Comparison of ENCODE assay signal across 22 cellular contexts in genomic region chr7:45986355-45987298, GRCh38.
DNase-seq lines count a peak whose midpoint lies in the region; ATAC-seq, FAIRE-seq and TF ChIP-seq lines count a peak whose summit lies in the region.
"Had no signal": no experiment of that assay in that cellular context is flagged by ENCODE, and none has a peak within 500 bp of the region (broad histone marks: within the 10 kb centered on the region; RNA-seq: fewer than 3 reads in every experiment).

No MANE protein-coding gene starts in this region.

- peak overlapping the region; percentile 16 for H2AK9ac ChIP-seq in IMR-90 (replicated peaks; ENCODE audit: low read depth, low read length, poor library complexity)

- DNase-seq in A549 (ENCODE audit: low read depth in 1 of 2, low spot score in 1 of 2) = no peak
- DNase-seq in IMR-90 = no peak
- peak; percentile 66 for DNase-seq in esophagus muscularis mucosa (ENCODE audit: extremely low spot score)
- DNase-seq in trophoblast cell = peak; percentile 56 to 71
- DNase-seq in GM03348 (ENCODE audit: low spot score) = no peak
- DNase-seq in NCI-H2081 (lab: John Stamatoyannopoulos, UW) = no peak
- DNase-seq: BE2C, COR-L47, DMS 273 treated with DMSO at 0.1 percent for 48 hours, DMS79 treated with DMSO at 0.1 percent for 48 hours, H7, NCI-H1105, NCI-H146, NCI-H2029, NCI-H774, OCI-M1, SJCRH30 had no signal

- WGBS in A549 (ENCODE audit: missing lambda C conversion rate) = 94% methylated on average over 17 of the region's 17 CpGs
- WGBS in IMR-90 (ENCODE audit: extremely low coverage in 2 of 2, insufficient read length in 1 of 2), 2 experiments = 93% methylated on average over 8 of the region's 17 CpGs; no CpG with 5 or more reads in 1 of the 2 experiments
- WGBS in esophagus muscularis mucosa = 91% methylated on average over 17 of the region's 17 CpGs
- WGBS in trophoblast cell (ENCODE audit: extremely low coverage, insufficient coverage, insufficient read length) = no CpG with 5 or more reads among the region's 17 CpGs

- H3K27ac ChIP-seq in A549 (peak overlapping the region; percentile 27 to 63; a peak in 5 of 6 replicates), IMR-90 (ENCODE audit: insufficient read depth, low read length) (no peak overlapping the region), esophagus muscularis mucosa (replicated peaks in 1 of 4) (no peak overlapping the region), trophoblast cell (ENCODE audit: low read depth, low read length) (no peak overlapping the region)
- H3K27ac ChIP-seq: HL-60, KMS-11, SJCRH30 had no signal

- CTCF ChIA-PET in A549 (lab: Yijun Ruan, JAX) = interaction anchor here (0.6 to 2.3 kb wide), 3 partner anchors 64 to 85 kb away, joined by 3 to 9 read pairs (median 3); partner anchors contain the start of gene IGFBP3
- CTCF ChIA-PET in IMR-90 (lab: Yijun Ruan, JAX) = interaction anchor here (0.7 to 1.2 kb wide), 2 partner anchors 16 to 18 kb away, joined by 3 read pairs; no protein-coding TSS in a partner anchor

- no peak for TF ChIP-seq EP300 in A549 (IDR thresholded peaks at IDR 0.05)
- TF ChIP-seq EP300 in esophagus muscularis mucosa (IDR thresholded peaks at IDR 0.05) = no peak

- H2BK120ac ChIP-seq in IMR-90 (ENCODE audit: low read depth, low read length) (peak overlapping the region; percentile 49), trophoblast cell (ENCODE audit: insufficient read depth, low read length, poor library complexity) (no peak overlapping the region)

- H4K8ac ChIP-seq in IMR-90 (ENCODE audit: low read depth in 2 of 2, low read length in 2 of 2) = peak overlapping the region; percentile 30 to 63; a peak in 3 of 4 replicates
- H4K8ac ChIP-seq in trophoblast cell (ENCODE audit: low read depth, low read length) = no peak overlapping the region

- FAIRE-seq in A549 (lab: Jason Lieb, UNC) = no peak
- FAIRE-seq: A204.1, GM12878 had no signal

- peaks cover 2% of the 10 kb centered on the region for H3K79me2 ChIP-seq in trophoblast cell (ENCODE audit: control insufficient read depth, insufficient read depth, low read length, poor library complexity)

- H2BK20ac ChIP-seq in IMR-90 (ENCODE audit: low read depth, low read length) = peak overlapping the region; percentile 51

- dilution Hi-C loops in IMR-90 (cut with HindIII; ENCODE audit: low sequenced_read_pairs, unreplicated experiment) = no loop called here

- no peaks in the 10 kb centered on the region for H4K20me1 ChIP-seq in IMR-90 (ENCODE audit: insufficient read depth, low read length)

- no peak for ATAC-seq in A549
- no peak for ATAC-seq in IMR-90 (ENCODE audit: low read depth)
- ATAC-seq in HG02973 (IDR thresholded peaks at IDR 0.05; ENCODE audit: unreplicated experiment) = no peak

- no peak overlapping the region; the same call in 1 of the 2 replicates for H3K18ac ChIP-seq in IMR-90 (ENCODE audit: low read depth, low read length)
- no peak overlapping the region for H3K18ac ChIP-seq in trophoblast cell (ENCODE audit: low read length)

- H2BK5ac ChIP-seq in IMR-90 (ENCODE audit: low read depth, low read length, poor library complexity, severe bottlenecking) = peak overlapping the region; percentile 44
- no peak overlapping the region for H2BK5ac ChIP-seq in trophoblast cell (ENCODE audit: low read depth, low read length, poor library complexity)

- TF ChIP-seq CTCF in A549 (IDR thresholded peaks at IDR 0.05) = no peak
- TF ChIP-seq CTCF in IMR-90 (conservative IDR thresholded peaks at IDR 0.05; ENCODE audit: low read depth, low read length) = no peak
- no peak for TF ChIP-seq CTCF in esophagus muscularis mucosa (IDR thresholded peaks at IDR 0.05)

- H2AK5ac ChIP-seq in IMR-90 (ENCODE audit: low read depth, low read length) (peak overlapping the region; percentile 73), trophoblast cell (ENCODE audit: low read length) (peak overlapping the region; percentile 67)

- H3K9ac ChIP-seq in IMR-90 (ENCODE audit: low read depth, low read length) (no peak overlapping the region), trophoblast cell (ENCODE audit: low read length) (no peak overlapping the region)
- H3K9ac ChIP-seq: KMS-11 had no signal

- H4K5ac ChIP-seq in IMR-90 (ENCODE audit: low read depth, low read length) = no peak overlapping the region; the same call in 1 of the 2 replicates

- H3K9me1 ChIP-seq in IMR-90 (ENCODE audit: insufficient read depth, low read length) = no peaks in the 10 kb centered on the region

- H3K4me1 ChIP-seq in A549 (peaks cover 16% of the 10 kb centered on the region; the same call in 1 of the 3 replicates), IMR-90 (ENCODE audit: control insufficient read depth, insufficient read depth, low read length) (peaks cover 7% of the 10 kb centered on the region), esophagus muscularis mucosa (peaks cover 0 to 4% (median 0%) of the 10 kb centered on the region in 4 donors), trophoblast cell (ENCODE audit: control insufficient read depth in 1 of 2, insufficient read depth in 2 of 2, low read length in 2 of 2) (peaks cover 0 to 5% of the 10 kb centered on the region in 2 experiments)
- H3K4me1 ChIP-seq: BE2C, SJCRH30 had no signal

- in situ Hi-C loops in IMR-90 (cut with MboI; ENCODE audit: low sequenced_read_pairs) = no loop called here

- H3K27me3 ChIP-seq in IMR-90 (ENCODE audit: control insufficient read depth, insufficient read depth, low read length) (no peaks in the 10 kb centered on the region), esophagus muscularis mucosa (peaks cover 0 to 6% (median 0%) of the 10 kb centered on the region in 4 donors), trophoblast cell (ENCODE audit: insufficient read depth, low read length) (no peaks in the 10 kb centered on the region)
- H3K27me3 ChIP-seq: BE2C, SJCRH30 had no signal

- H2BK15ac ChIP-seq in IMR-90 (ENCODE audit: low read depth, low read length) = peak overlapping the region; percentile 0; the same call in 2 of the 3 replicates

- peak overlapping the region; percentile 23; the same call in 1 of the 2 replicates for H4K91ac ChIP-seq in IMR-90 (ENCODE audit: insufficient read depth, low read depth, low read length)
- peak overlapping the region; percentile 36 for H4K91ac ChIP-seq in trophoblast cell (ENCODE audit: low read depth, low read length)

- TF ChIP-seq RAD21 in A549 (conservative IDR thresholded peaks at IDR 0.05 in 1 of 2, IDR thresholded peaks at IDR 0.05 in 1 of 2) (no peak), IMR-90 (IDR thresholded peaks at IDR 0.05; ENCODE audit: low read length) (no peak)

- BruUV-seq in IMR-90 (replicated peaks; lab: Mats Ljungman, UMichigan) = no TSS peak

- POLR2A ChIA-PET in A549 (lab: Yijun Ruan, JAX) = no interaction called here
- POLR2A ChIA-PET in IMR-90 (lab: Charles Lee; ENCODE audit: unreplicated experiment) = no interaction called here

- no peak overlapping the region for H3K56ac ChIP-seq in IMR-90 (ENCODE audit: extremely low read depth, insufficient read depth, low read length)

- H3K9me3 ChIP-seq in A549 (peaks cover 12% of the 10 kb centered on the region), IMR-90 (ENCODE audit: control insufficient read depth, insufficient read depth, low read length) (no peaks in the 10 kb centered on the region), esophagus muscularis mucosa (no peaks in the 10 kb centered on the region), trophoblast cell (ENCODE audit: insufficient read depth, low read depth, low read length) (peaks cover 3% of the 10 kb centered on the region)
- H3K9me3 ChIP-seq: BE2C, SJCRH30 had no signal

- H3K79me1 ChIP-seq in IMR-90 (ENCODE audit: low read depth in 1 of 2, low read length in 2 of 2) (no peaks in the 10 kb centered on the region), trophoblast cell (ENCODE audit: low read length) (peaks cover 14% of the 10 kb centered on the region)

- TF ChIP-seq POLR2A in A549 (IDR thresholded peaks at IDR 0.05; ENCODE audit: low read length) = no peak
- no peak for TF ChIP-seq POLR2A in IMR-90 (IDR thresholded peaks at IDR 0.05; ENCODE audit: low read depth, low read length)
- no peak for TF ChIP-seq POLR2A in esophagus muscularis mucosa (IDR thresholded peaks at IDR 0.05; ENCODE audit: low read depth)

- no peak overlapping the region for H4K12ac ChIP-seq in trophoblast cell (ENCODE audit: low read depth, low read length)

- intact Hi-C loops in IMR-90 (cut with micrococcal nuclease) = no loop called here
- intact Hi-C loops in esophagus muscularis mucosa (cut with DNase I) = no loop called here

- H3K36me3 ChIP-seq in IMR-90 (ENCODE audit: control insufficient read depth, insufficient read depth, low read length) (no peaks in the 10 kb centered on the region), esophagus muscularis mucosa (no peaks in the 10 kb centered on the region), trophoblast cell (ENCODE audit: control insufficient read depth in 1 of 2, insufficient read depth in 2 of 2, low read length in 2 of 2) (no peaks in the 10 kb centered on the region)
- H3K36me3 ChIP-seq: BE2C, SJCRH30 had no signal

- H3K23ac ChIP-seq in IMR-90 (ENCODE audit: low read depth, low read length) (no peak overlapping the region), trophoblast cell (ENCODE audit: low read length) (no peak overlapping the region)

- H3K14ac ChIP-seq in IMR-90 (replicated peaks; ENCODE audit: low read depth, low read length) (no peak overlapping the region), trophoblast cell (ENCODE audit: low read length) (no peak overlapping the region)

- H2AFZ ChIP-seq in IMR-90 (replicated peaks; ENCODE audit: low read length, poor library complexity) = peak overlapping the region; percentile 75
- no peak overlapping the region for H2AFZ ChIP-seq in trophoblast cell (ENCODE audit: insufficient read depth, low read length, poor library complexity)

- H3K4me3 ChIP-seq in A549 = no peak overlapping the region
- no peak overlapping the region for H3K4me3 ChIP-seq in IMR-90 (ENCODE audit: insufficient read depth, low read depth, low read length)
- H3K4me3 ChIP-seq in esophagus muscularis mucosa = no peak overlapping the region
- no peak overlapping the region for H3K4me3 ChIP-seq in trophoblast cell (ENCODE audit: low read depth, low read length)
- H3K4me3 ChIP-seq: GM12878, SJCRH30 had no signal

- H3K4me2 ChIP-seq in A549 = no peak overlapping the region
- H3K4me2 ChIP-seq in IMR-90 (ENCODE audit: low read depth, low read length) = no peak overlapping the region
- H3K4me2 ChIP-seq in trophoblast cell (ENCODE audit: low read length) = no peak overlapping the region
- H3K4me2 ChIP-seq: KMS-11 had no signal

- H3K4ac ChIP-seq in IMR-90 (ENCODE audit: low read depth, low read length) = peak overlapping the region; percentile 68
- no peak overlapping the region for H3K4ac ChIP-seq in trophoblast cell (ENCODE audit: low read depth, low read length)

- peak overlapping the region; percentile 12 for H2BK12ac ChIP-seq in trophoblast cell (ENCODE audit: low read length)

TF ChIP-seq in A549, 52 proteins besides CTCF, POLR2A, EP300 and RAD21 (continues in another document):
- TF ChIP-seq MAZ (IDR thresholded peaks at IDR 0.05; ENCODE audit: borderline replicate concordance, low read depth, low read length) = no peak
- TF ChIP-seq GATA3 (IDR thresholded peaks at IDR 0.05; ENCODE audit: borderline replicate concordance) = no peak
- no peak for TF ChIP-seq CBX8 (IDR thresholded peaks at IDR 0.05)

TF ChIP-seq in IMR-90, 13 proteins besides CTCF, POLR2A, EP300 and RAD21 (continues in another document):
- no peak for TF ChIP-seq BHLHE40 (IDR thresholded peaks at IDR 0.05; ENCODE audit: low read depth, low read length)
- no peak for TF ChIP-seq MAFK (IDR thresholded peaks at IDR 0.05; ENCODE audit: low read depth, low read length)
- TF ChIP-seq CHD1 (IDR thresholded peaks at IDR 0.05; ENCODE audit: low read depth, low read length) = no peak

Comparison
In these comparisons a context has a peak if more than half of its experiments do, and no peak if none do; other contexts are left out.
1. DNase-seq: peak in esophagus muscularis mucosa (single experiment) and trophoblast cell (2 of 2); none in A549 (0 of 2), IMR-90 (single experiment), GM03348 (single experiment) and NCI-H2081 (0 of 2).
2. H3K27ac ChIP-seq: peak in A549 (2 of 2); none in IMR-90 (single experiment), esophagus muscularis mucosa (0 of 4) and trophoblast cell (single experiment).